Comparison of ENCODE assay signal across 1 cellular context in the genomic region with DNA sequence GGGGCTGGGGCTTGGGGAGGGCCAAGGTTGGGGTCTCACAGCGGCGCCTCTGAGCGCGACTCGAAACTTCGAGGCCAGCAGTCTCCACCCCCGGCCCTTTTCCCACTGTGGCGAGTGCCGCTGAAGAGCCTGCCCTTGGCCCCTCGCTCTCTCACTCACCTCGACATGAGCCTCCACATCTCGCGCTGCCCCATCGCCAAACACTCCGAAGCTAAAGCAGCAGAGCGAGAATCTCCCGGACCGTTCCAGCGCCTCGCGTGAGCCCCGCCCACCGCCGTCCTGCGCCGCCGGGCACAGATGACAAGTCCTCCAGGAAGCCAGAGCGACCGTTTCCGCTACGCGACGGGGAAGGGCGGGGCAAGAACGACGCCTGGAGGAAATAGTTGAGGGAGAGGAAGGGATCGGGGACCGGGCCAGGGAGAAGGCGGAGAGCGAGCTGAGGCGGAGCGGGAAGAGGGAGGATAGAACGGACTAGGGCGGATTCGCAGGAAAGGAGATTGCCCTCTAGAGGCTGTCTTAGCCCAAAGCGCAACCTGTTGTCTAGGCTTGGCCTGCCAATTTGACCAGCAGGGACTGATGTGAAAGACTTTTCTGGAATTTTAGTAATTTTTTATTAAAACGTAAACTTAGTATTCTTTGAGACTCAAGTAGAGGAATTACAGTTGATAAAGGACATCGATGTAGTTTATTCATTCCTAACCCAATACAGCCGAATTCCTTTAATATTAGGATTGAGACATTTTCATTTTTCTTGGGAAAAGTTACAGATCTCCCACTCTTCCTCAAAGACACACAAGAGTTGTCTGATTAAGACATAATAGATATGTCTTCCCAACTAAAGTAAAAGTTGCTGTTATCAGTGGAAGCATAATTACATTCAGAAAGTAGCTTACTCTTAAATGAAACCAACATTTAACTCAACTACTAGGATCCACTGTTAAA.
TF ChIP-seq lines count a peak whose summit lies in the region.

A gene with protein sequence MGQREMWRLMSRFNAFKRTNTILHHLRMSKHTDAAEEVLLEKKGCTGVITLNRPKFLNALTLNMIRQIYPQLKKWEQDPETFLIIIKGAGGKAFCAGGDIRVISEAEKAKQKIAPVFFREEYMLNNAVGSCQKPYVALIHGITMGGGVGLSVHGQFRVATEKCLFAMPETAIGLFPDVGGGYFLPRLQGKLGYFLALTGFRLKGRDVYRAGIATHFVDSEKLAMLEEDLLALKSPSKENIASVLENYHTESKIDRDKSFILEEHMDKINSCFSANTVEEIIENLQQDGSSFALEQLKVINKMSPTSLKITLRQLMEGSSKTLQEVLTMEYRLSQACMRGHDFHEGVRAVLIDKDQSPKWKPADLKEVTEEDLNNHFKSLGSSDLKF (minus strand): TSS at position 270 of the 942 bp plus-strand sequence. CDS start 76 bp downstream, at position 194.

TF ChIP-seq in K562, 482 proteins besides CTCF, POLR2A, EP300 and RAD21 (continued from another document and continues in another):
- TF ChIP-seq, protein P1, sequence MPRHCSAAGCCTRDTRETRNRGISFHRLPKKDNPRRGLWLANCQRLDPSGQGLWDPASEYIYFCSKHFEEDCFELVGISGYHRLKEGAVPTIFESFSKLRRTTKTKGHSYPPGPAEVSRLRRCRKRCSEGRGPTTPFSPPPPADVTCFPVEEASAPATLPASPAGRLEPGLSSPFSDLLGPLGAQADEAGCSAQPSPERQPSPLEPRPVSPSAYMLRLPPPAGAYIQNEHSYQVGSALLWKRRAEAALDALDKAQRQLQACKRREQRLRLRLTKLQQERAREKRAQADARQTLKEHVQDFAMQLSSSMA (CRISPR knock-in tag; IDR thresholded peaks at IDR 0.05) = no peak
- TF ChIP-seq MIER1 (IDR thresholded peaks at IDR 0.05; ENCODE audit: low read depth) = no peak
- peak; percentile 62; the same call in 1 of the 2 replicates for TF ChIP-seq PHF8 (IDR thresholded peaks at IDR 0.05; ENCODE audit: borderline replicate concordance, low read length)
- no peak for TF ChIP-seq ZNF134 (CRISPR knock-in tag; conservative IDR thresholded peaks at IDR 0.05)
- no peak for TF ChIP-seq MECOM (CRISPR knock-in tag; IDR thresholded peaks at IDR 0.05)
- TF ChIP-seq, protein P2, sequence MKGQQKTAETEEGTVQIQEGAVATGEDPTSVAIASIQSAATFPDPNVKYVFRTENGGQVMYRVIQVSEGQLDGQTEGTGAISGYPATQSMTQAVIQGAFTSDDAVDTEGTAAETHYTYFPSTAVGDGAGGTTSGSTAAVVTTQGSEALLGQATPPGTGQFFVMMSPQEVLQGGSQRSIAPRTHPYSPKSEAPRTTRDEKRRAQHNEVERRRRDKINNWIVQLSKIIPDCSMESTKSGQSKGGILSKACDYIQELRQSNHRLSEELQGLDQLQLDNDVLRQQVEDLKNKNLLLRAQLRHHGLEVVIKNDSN (CRISPR knock-in tag; IDR thresholded peaks at IDR 0.05) = no peak
- TF ChIP-seq, protein P3, sequence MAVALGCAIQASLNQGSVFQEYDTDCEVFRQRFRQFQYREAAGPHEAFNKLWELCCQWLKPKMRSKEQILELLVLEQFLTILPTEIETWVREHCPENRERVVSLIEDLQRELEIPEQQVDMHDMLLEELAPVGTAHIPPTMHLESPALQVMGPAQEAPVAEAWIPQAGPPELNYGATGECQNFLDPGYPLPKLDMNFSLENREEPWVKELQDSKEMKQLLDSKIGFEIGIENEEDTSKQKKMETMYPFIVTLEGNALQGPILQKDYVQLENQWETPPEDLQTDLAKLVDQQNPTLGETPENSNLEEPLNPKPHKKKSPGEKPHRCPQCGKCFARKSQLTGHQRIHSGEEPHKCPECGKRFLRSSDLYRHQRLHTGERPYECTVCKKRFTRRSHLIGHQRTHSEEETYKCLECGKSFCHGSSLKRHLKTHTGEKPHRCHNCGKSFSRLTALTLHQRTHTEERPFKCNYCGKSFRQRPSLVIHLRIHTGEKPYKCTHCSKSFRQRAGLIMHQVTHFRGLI (CRISPR knock-in tag; IDR thresholded peaks at IDR 0.05) = no peak
- TF ChIP-seq KLF16 (IDR thresholded peaks at IDR 0.05) = no peak
- TF ChIP-seq PYGO2 (tag; IDR thresholded peaks at IDR 0.05) = no peak
- TF ChIP-seq, protein P4, sequence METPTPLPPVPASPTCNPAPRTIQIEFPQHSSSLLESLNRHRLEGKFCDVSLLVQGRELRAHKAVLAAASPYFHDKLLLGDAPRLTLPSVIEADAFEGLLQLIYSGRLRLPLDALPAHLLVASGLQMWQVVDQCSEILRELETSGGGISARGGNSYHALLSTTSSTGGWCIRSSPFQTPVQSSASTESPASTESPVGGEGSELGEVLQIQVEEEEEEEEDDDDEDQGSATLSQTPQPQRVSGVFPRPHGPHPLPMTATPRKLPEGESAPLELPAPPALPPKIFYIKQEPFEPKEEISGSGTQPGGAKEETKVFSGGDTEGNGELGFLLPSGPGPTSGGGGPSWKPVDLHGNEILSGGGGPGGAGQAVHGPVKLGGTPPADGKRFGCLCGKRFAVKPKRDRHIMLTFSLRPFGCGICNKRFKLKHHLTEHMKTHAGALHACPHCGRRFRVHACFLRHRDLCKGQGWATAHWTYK (CRISPR knock-in tag; IDR thresholded peaks at IDR 0.05) = no peak
- peak; percentile 32; the same call in 1 of the 2 replicates for TF ChIP-seq MTA2 (IDR thresholded peaks at IDR 0.05; ENCODE audit: low read depth)
- no peak for TF ChIP-seq NFYB (IDR thresholded peaks at IDR 0.05; ENCODE audit: extremely low read depth, insufficient read length)
- TF ChIP-seq SAFB (IDR thresholded peaks at IDR 0.05; ENCODE audit: borderline replicate concordance, low read depth, low read length) = no peak
- no peak for TF ChIP-seq BRF1 (IDR thresholded peaks at IDR 0.05; ENCODE audit: borderline replicate concordance, extremely low read depth, insufficient read length)
- TF ChIP-seq ESRRA (IDR thresholded peaks at IDR 0.05; ENCODE audit: borderline replicate concordance, low read depth) = 0 out of 2 replicates have a peak, but pooled peaks have one; percentile 29
- TF ChIP-seq, protein P5, sequence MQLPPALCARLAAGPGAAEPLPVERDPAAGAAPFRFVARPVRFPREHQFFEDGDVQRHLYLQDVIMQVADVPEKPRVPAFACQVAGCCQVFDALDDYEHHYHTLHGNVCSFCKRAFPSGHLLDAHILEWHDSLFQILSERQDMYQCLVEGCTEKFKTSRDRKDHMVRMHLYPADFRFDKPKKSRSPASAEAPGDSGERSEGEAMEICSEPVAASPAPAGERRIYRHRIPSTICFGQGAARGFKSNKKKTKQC (CRISPR knock-in tag; IDR thresholded peaks at IDR 0.05) = no peak
- no peak for TF ChIP-seq PML (IDR thresholded peaks at IDR 0.05; ENCODE audit: low read length)
- no peak for TF ChIP-seq STAT5B (CRISPR knock-in tag; IDR thresholded peaks at IDR 0.05)
- TF ChIP-seq, protein P6, sequence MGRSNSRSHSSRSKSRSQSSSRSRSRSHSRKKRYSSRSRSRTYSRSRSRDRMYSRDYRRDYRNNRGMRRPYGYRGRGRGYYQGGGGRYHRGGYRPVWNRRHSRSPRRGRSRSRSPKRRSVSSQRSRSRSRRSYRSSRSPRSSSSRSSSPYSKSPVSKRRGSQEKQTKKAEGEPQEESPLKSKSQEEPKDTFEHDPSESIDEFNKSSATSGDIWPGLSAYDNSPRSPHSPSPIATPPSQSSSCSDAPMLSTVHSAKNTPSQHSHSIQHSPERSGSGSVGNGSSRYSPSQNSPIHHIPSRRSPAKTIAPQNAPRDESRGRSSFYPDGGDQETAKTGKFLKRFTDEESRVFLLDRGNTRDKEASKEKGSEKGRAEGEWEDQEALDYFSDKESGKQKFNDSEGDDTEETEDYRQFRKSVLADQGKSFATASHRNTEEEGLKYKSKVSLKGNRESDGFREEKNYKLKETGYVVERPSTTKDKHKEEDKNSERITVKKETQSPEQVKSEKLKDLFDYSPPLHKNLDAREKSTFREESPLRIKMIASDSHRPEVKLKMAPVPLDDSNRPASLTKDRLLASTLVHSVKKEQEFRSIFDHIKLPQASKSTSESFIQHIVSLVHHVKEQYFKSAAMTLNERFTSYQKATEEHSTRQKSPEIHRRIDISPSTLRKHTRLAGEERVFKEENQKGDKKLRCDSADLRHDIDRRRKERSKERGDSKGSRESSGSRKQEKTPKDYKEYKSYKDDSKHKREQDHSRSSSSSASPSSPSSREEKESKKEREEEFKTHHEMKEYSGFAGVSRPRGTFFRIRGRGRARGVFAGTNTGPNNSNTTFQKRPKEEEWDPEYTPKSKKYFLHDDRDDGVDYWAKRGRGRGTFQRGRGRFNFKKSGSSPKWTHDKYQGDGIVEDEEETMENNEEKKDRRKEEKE (IDR thresholded peaks at IDR 0.05; ENCODE audit: borderline replicate concordance in 1 of 2, control insufficient read depth in 1 of 2, low read depth in 2 of 2, low read length in 1 of 2) = peak in 1 of 2 experiments; percentile 70; a peak in 1 of 4 replicates
- no peak for TF ChIP-seq NR1H2 (CRISPR knock-in tag; IDR thresholded peaks at IDR 0.05)
- TF ChIP-seq TCF7L2 (IDR thresholded peaks at IDR 0.05; ENCODE audit: low read depth, low read length) = no peak
- TF ChIP-seq GATAD2B (IDR thresholded peaks at IDR 0.05; ENCODE audit: borderline replicate concordance) = no peak
- TF ChIP-seq NCOA6 (IDR thresholded peaks at IDR 0.05) = no peak
- peak; percentile 25; the same call in 1 of the 2 replicates for TF ChIP-seq EGR1 (conservative IDR thresholded peaks at IDR 0.05)
- TF ChIP-seq HDGF (IDR thresholded peaks at IDR 0.05) = peak; percentile 66; the same call in 1 of the 2 replicates
- TF ChIP-seq, protein P7, sequence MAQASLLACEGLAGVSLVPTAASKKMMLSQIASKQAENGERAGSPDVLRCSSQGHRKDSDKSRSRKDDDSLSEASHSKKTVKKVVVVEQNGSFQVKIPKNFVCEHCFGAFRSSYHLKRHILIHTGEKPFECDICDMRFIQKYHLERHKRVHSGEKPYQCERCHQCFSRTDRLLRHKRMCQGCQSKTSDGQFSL (CRISPR knock-in tag; IDR thresholded peaks at IDR 0.05) = no peak
- TF ChIP-seq, protein P7 (tag; IDR thresholded peaks at IDR 0.05) = no peak
- TF ChIP-seq ZNF282 (CRISPR knock-in tag; IDR thresholded peaks at IDR 0.05) = no peak
- no peak for TF ChIP-seq NELFE (IDR thresholded peaks at IDR 0.05; ENCODE audit: insufficient read depth, insufficient read length)
- TF ChIP-seq NEUROD1 (IDR thresholded peaks at IDR 0.05; ENCODE audit: borderline replicate concordance, low read depth, low read length, partially characterized antibody) = no peak
- no peak for TF ChIP-seq CCAR2 (IDR thresholded peaks at IDR 0.05; ENCODE audit: low read depth, low read length)
- TF ChIP-seq ZNF140 (CRISPR knock-in tag; IDR thresholded peaks at IDR 0.05) = no peak
- peak; percentile 60 for TF ChIP-seq HNRNPLL (IDR thresholded peaks at IDR 0.05; ENCODE audit: low read depth, low read length, poor library complexity, severe bottlenecking)
- TF ChIP-seq EZH2 (IDR thresholded peaks at IDR 0.05; ENCODE audit: borderline replicate concordance, low read depth, low read length) = no peak
- no peak for TF ChIP-seq PHTF2 (CRISPR knock-in tag; IDR thresholded peaks at IDR 0.05)
- TF ChIP-seq YY1 (IDR thresholded peaks at IDR 0.05; ENCODE audit: borderline replicate concordance in 1 of 3, control insufficient read depth in 1 of 3, extremely low read depth in 1 of 3, insufficient read depth in 3 of 3, insufficient read length in 1 of 3, insufficient replicate concordance in 2 of 3, low read depth in 1 of 3, low read length in 2 of 3) = peak in 1 of 3 experiments; percentile 34
- TF ChIP-seq TBP (optimal IDR thresholded peaks at IDR 0.05; ENCODE audit: low read depth, low read length) = peak; percentile 55
- TF ChIP-seq MYC (IDR thresholded peaks at IDR 0.05; ENCODE audit: low read depth, low read length) = peak; percentile 59; the same call in 1 of the 2 replicates
- TF ChIP-seq MYC (CRISPR knock-in tag; IDR thresholded peaks at IDR 0.05; ENCODE audit: borderline replicate concordance, low read depth) = no peak
- TF ChIP-seq MBD2 (IDR thresholded peaks at IDR 0.05; ENCODE audit: borderline replicate concordance, low read depth) = peak; percentile 46; the same call in 1 of the 2 replicates
- TF ChIP-seq ZNF253 (CRISPR knock-in tag; conservative IDR thresholded peaks at IDR 0.05) = no peak
- TF ChIP-seq SRSF3 (IDR thresholded peaks at IDR 0.05; ENCODE audit: insufficient read depth, low read length) = no peak
- no peak for TF ChIP-seq RBM25 (IDR thresholded peaks at IDR 0.05; ENCODE audit: low read depth, low read length, severe bottlenecking)
- no peak for TF ChIP-seq DDX20 (tag; IDR thresholded peaks at IDR 0.05; ENCODE audit: low read depth)
